Comparison of ENCODE assay signal across 9 cellular contexts in genomic region chr2:33494155-33494779, GRCh38. TPM values are rescaled to one million over a fixed set of nuclear protein-coding genes. Genes with fewer than 3 reads are reported as not detected.
DNase-seq lines count a peak whose midpoint lies in the region; ATAC-seq, FAIRE-seq and TF ChIP-seq lines count a peak whose summit lies in the region.
"Had no signal": no experiment of that assay in that cellular context is flagged by ENCODE, and none has a peak within 500 bp of the region (broad histone marks: within the 10 kb centered on the region; RNA-seq: fewer than 3 reads in every experiment).

No MANE protein-coding gene starts in this region.

- H3K4me1 Mint-ChIP-seq in effector memory CD8-positive, alpha-beta T cell (ENCODE audit: low read depth in 2 of 2): peaks cover 28 to 42% of the 10 kb centered on the region in 2 donors
- H3K4me1 Mint-ChIP-seq in activated T-cell treated with anti-CD3 and anti-CD28 coated beads, Interleukin-2, amount 50 U/mL, for 24 hours (ENCODE audit: low read depth): peaks cover 55% of the 10 kb centered on the region

- H3K79me2 ChIP-seq in GM23248 (ENCODE audit: insufficient read depth): no peaks in the 10 kb centered on the region

- no peaks in the 10 kb centered on the region for H4K20me1 ChIP-seq in GM23248 (ENCODE audit: insufficient read depth)

- H3K4me1 ChIP-seq in GM23248 (ENCODE audit: insufficient read depth): peaks cover 26% of the 10 kb centered on the region

- H3K27ac ChIP-seq in GM23248: no peak overlapping the region
- H3K27ac ChIP-seq: neutrophil had no signal

- no peaks in the 10 kb centered on the region for H3K9me2 ChIP-seq in GM23248 (ENCODE audit: insufficient read depth)

- in situ Hi-C loops in GM23248 (cut with MboI): no loop called here

- H3K27ac Mint-ChIP-seq in effector memory CD8-positive, alpha-beta T cell: no peak overlapping the region
- H3K27ac Mint-ChIP-seq in activated T-cell treated with anti-CD3 and anti-CD28 coated beads, Interleukin-2, amount 50 U/mL, for 24 hours: no peak overlapping the region

- no peak for TF ChIP-seq CTCF in kidney epithelial cell (IDR thresholded peaks at IDR 0.05; ENCODE audit: insufficient read depth, low read length, poor library complexity, severe bottlenecking)
- no peak for TF ChIP-seq CTCF in GM10266 (IDR thresholded peaks at IDR 0.05; ENCODE audit: control insufficient read depth, insufficient read depth, low read depth, missing control alignments)

- DNase-seq in GM23248: peak; percentile 50
- peak; percentile 16 for DNase-seq in kidney epithelial cell (ENCODE audit: low read depth)
- DNase-seq in RCC 7860 (ENCODE audit: low spot score): no peak
- DNase-seq in effector memory CD8-positive, alpha-beta T cell: no peak
- DNase-seq in activated T-cell treated with anti-CD3 and anti-CD28 coated beads, Interleukin-2, amount 50 U/mL, for 24 hours: no peak
- no peak for DNase-seq in GM10266 (ENCODE audit: extremely low spot score)

- no peaks in the 10 kb centered on the region for H3K9me3 Mint-ChIP-seq in effector memory CD8-positive, alpha-beta T cell
- H3K9me3 Mint-ChIP-seq in activated T-cell treated with anti-CD3 and anti-CD28 coated beads, Interleukin-2, amount 50 U/mL, for 24 hours: no peaks in the 10 kb centered on the region

- no peak overlapping the region for H3K4me3 Mint-ChIP-seq in effector memory CD8-positive, alpha-beta T cell
- no peak overlapping the region for H3K4me3 Mint-ChIP-seq in activated T-cell treated with anti-CD3 and anti-CD28 coated beads, Interleukin-2, amount 50 U/mL, for 24 hours

- no peaks in the 10 kb centered on the region for H3K36me3 ChIP-seq in GM23248 (ENCODE audit: low read depth)
- H3K36me3 ChIP-seq in kidney epithelial cell (ENCODE audit: control insufficient read depth, insufficient read depth, low read length): no peaks in the 10 kb centered on the region
- H3K36me3 ChIP-seq: neutrophil had no signal

- peak overlapping the region; percentile 26 for H3K4me2 ChIP-seq in GM23248 (ENCODE audit: unreplicated experiment)

- H2AFZ ChIP-seq in GM23248: no peak overlapping the region

- H3K36me3 Mint-ChIP-seq in effector memory CD8-positive, alpha-beta T cell (ENCODE audit: insufficient read depth): no peaks in the 10 kb centered on the region
- H3K36me3 Mint-ChIP-seq in activated T-cell treated with anti-CD3 and anti-CD28 coated beads, Interleukin-2, amount 50 U/mL, for 24 hours (ENCODE audit: low read depth): no peaks in the 10 kb centered on the region

- no peaks in the 10 kb centered on the region for H3K9me3 ChIP-seq in GM23248 (ENCODE audit: low read depth)
- H3K9me3 ChIP-seq: neutrophil had no signal

- H3K4me3 ChIP-seq in GM23248 (no peak overlapping the region), kidney epithelial cell (ENCODE audit: low read depth, low read length) (no peak overlapping the region)

- H3K9ac ChIP-seq in GM23248: no peak overlapping the region

- no peak for FAIRE-seq in RCC 7860 (lab: Jason Lieb, UNC)

- H3K27me3 ChIP-seq in GM23248 (replicated peaks; ENCODE audit: insufficient read depth): no peaks in the 10 kb centered on the region
- H3K27me3 ChIP-seq in kidney epithelial cell (ENCODE audit: control insufficient read depth, insufficient read depth, low read length): no peaks in the 10 kb centered on the region
- H3K27me3 ChIP-seq: neutrophil had no signal

- peaks cover 0 to 4% of the 10 kb centered on the region in 2 donors for H3K27me3 Mint-ChIP-seq in effector memory CD8-positive, alpha-beta T cell
- peaks cover 6% of the 10 kb centered on the region for H3K27me3 Mint-ChIP-seq in activated T-cell treated with anti-CD3 and anti-CD28 coated beads, Interleukin-2, amount 50 U/mL, for 24 hours

- WGBS in GM23248 (ENCODE audit: low coverage in 1 of 2, low lambda C conversion rate in 2 of 2, missing lambda C conversion rate in 2 of 2), 2 experiments: 76% methylated on average over 10 of the region's 10 CpGs

- ATAC-seq in GM18867 (IDR thresholded peaks at IDR 0.05; ENCODE audit: unreplicated experiment) (peak; percentile 58), HG03558 (IDR thresholded peaks at IDR 0.05; ENCODE audit: extremely low read depth, unreplicated experiment) (peak; percentile 35)
- no peak for ATAC-seq in effector memory CD8-positive, alpha-beta T cell (replicated peaks)

- peaks cover 11% of the 10 kb centered on the region; the same call in 1 of the 2 replicates for H3F3A ChIP-seq in GM23248 (ENCODE audit: insufficient read depth)

RNA-seq across cellular contexts. Expression of gene RASGRP3, which starts 17.8 kb away (rescaled TPM):
- 0.22 TPM in 1 of 2 replicates, not detected in the other for total RNA-seq in GM23248 (2014; rRNA removed; shearing (Covaris generic))
- 0.18 and 0.23 TPM in 2 replicates for polyA plus RNA-seq in GM23248 (2016; fragmentation: Nextera tagmentation; extraction: Ambion mirVana)
- total RNA-seq in kidney epithelial cell: 6.7 and 17.6 TPM in 2 replicates

Comparison
In these comparisons a context has a peak if more than half of its experiments do, and no peak if none do; other contexts are left out.
1. DNase-seq: peak in GM23248 (single experiment) and kidney epithelial cell (single experiment); none in RCC 7860 (single experiment), effector memory CD8-positive, alpha-beta T cell (0 of 3), activated T-cell treated with anti-CD3 and anti-CD28 coated beads, Interleukin-2, amount 50 U/mL, for 24 hours (single experiment) and GM10266 (single experiment).